Comparison of ENCODE assay signal across 16 cellular contexts in genomic region chr16:76176153-76176552, GRCh38.
DNase-seq lines count a peak whose midpoint lies in the region; ATAC-seq and TF ChIP-seq lines count a peak whose summit lies in the region.
"Had no signal": no experiment of that assay in that cellular context is flagged by ENCODE, and none has a peak within 500 bp of the region (broad histone marks: within the 10 kb centered on the region; RNA-seq: fewer than 3 reads in every experiment).

No MANE protein-coding gene starts in this region.

- no peak for TF ChIP-seq CTCF in glutamatergic neuron (IDR thresholded peaks at IDR 0.05; ENCODE audit: partially characterized antibody, unreplicated experiment)

- H3K27ac Mint-ChIP-seq in glutamatergic neuron (ENCODE audit: unreplicated experiment), result no peak overlapping the region
- H3K27ac Mint-ChIP-seq: CD4-positive, alpha-beta T cell; H9 had no signal

- no peaks in the 10 kb centered on the region for H3K4me1 Mint-ChIP-seq in glutamatergic neuron (ENCODE audit: low read depth, unreplicated experiment)

- H3K27me3 Mint-ChIP-seq in glutamatergic neuron (ENCODE audit: unreplicated experiment), result no peaks in the 10 kb centered on the region
- H3K27me3 Mint-ChIP-seq: CD4-positive, alpha-beta T cell had no signal

- H3K36me3 Mint-ChIP-seq in glutamatergic neuron (ENCODE audit: unreplicated experiment), result no peaks in the 10 kb centered on the region

- H3K9me3 Mint-ChIP-seq in glutamatergic neuron (ENCODE audit: unreplicated experiment), result no peaks in the 10 kb centered on the region

- DNase-seq in NOMO-1 treated with DMSO at 0.1 percent for 48 hours (lab: John Stamatoyannopoulos, UW; ENCODE audit: unreplicated experiment) (peak; percentile 56), COR-L47 (lab: John Stamatoyannopoulos, UW) (no peak), cortex of kidney (lab: John Stamatoyannopoulos, UW) (no peak), glutamatergic neuron (no peak)
- no peak for DNase-seq in activated CD8-positive, alpha-beta memory T cell treated with anti-CD3 and anti-CD28 coated beads for 24 hours
- DNase-seq: activated CD4-positive, alpha-beta T cell treated with anti-CD3 and anti-CD28 coated beads, Interleukin-2, amount 50 U/mL, for 1 hour; CD4-positive, alpha-beta T cell; erythroblast; H9; mesenchymal stem cell; NCI-H146; stimulated activated CD4-positive, alpha-beta T cell treated with anti-CD3 and anti-CD28 coated beads, Interleukin-4, amount 100 ng/mL, for 24 hours; stimulated activated naive CD8-positive, alpha-beta T cell treated with anti-CD3 and anti-CD28 coated beads, Interleukin-15, Interleukin-2, amounts not matched to agents 100 U/mL and 50 U/mL, for 24 hours had no signal

- no peak overlapping the region for H3K4me3 Mint-ChIP-seq in glutamatergic neuron (ENCODE audit: unreplicated experiment)
- H3K4me3 Mint-ChIP-seq: CD4-positive, alpha-beta T cell; H9 had no signal

- peak; percentile 91 for ATAC-seq in GM18511 (IDR thresholded peaks at IDR 0.05; ENCODE audit: unreplicated experiment)
- peak; percentile 97 for ATAC-seq in GM19467 (IDR thresholded peaks at IDR 0.05; ENCODE audit: unreplicated experiment)
- peak; percentile 93 for ATAC-seq in HG02981 (IDR thresholded peaks at IDR 0.05; ENCODE audit: unreplicated experiment)
- ATAC-seq: stimulated activated naive CD8-positive, alpha-beta T cell treated with anti-CD3 and anti-CD28 coated beads, Interleukin-15, Interleukin-2, amounts not matched to agents 100 U/mL and 50 U/mL, for 24 hours had no signal
